In the genomic region with DNA sequence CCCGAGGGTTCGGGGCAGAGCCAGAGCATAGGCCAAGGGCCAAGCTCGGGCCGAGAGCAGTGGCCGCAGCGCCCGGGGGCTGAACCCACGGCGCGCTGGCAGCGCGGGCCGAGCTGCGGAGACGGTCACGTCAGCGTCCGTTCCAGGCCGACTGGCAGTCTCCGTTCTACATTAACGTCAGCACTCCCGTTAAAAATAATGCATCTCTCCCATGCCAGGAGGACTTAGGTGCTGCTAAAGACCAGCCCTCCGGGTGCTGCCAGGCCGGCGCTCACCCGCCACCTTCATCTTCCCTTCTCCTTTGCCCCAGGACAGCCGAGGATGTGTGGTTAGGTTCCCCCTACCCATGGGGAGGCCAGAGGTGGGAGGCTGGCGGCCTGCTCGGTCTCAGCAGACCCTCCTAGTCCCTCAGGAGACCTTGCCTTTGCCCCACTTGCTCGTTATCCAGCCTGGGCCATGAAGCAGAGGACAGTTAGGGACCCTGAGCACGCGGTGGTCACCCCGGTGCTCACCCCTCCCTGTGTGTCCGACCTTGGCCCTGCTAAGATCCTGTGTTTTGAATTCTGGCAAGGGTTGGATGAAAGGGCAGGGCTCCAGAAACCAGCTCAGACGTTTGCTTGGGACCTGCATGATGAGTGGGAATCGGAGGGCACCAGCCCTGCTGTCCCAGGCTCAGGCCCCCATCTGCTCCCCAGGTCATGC, we compare ENCODE assay signal across 8 cellular contexts. TPM values are rescaled to one million over a fixed set of nuclear protein-coding genes. Genes with fewer than 3 reads are reported as not detected.
DNase-seq lines count a peak whose midpoint lies in the region; ATAC-seq, FAIRE-seq and TF ChIP-seq lines count a peak whose summit lies in the region.

No MANE protein-coding gene starts in this region.

- H2AK5ac ChIP-seq in IMR-90 (ENCODE audit: low read depth, low read length), result peak overlapping the region; percentile 93

- H2AK9ac ChIP-seq in IMR-90 (replicated peaks; ENCODE audit: low read depth, low read length, poor library complexity), result peak overlapping the region; percentile 98

- H3K4me1 Mint-ChIP-seq in CD14-positive monocyte, result peaks cover 41% of the 10 kb centered on the region

- H3K23ac ChIP-seq in IMR-90 (ENCODE audit: low read depth, low read length), result peak overlapping the region; percentile 80

- H2BK120ac ChIP-seq in IMR-90 (ENCODE audit: low read depth, low read length), result peak overlapping the region; percentile 2; the same call in 1 of the 2 replicates

- intact Hi-C loops in CD14-positive monocyte (cut with micrococcal nuclease) (loop anchor here in 1 of 2 donors (2.0 kb wide), 1 partner anchor 24 kb away; no protein-coding TSS in a partner anchor), IMR-90 (cut with micrococcal nuclease) (no loop called here), K562 (cut with micrococcal nuclease) (no loop called here), stomach (cut with DNase I; ENCODE audit: low total_unique reads) (no loop called here)

- peaks cover 4 to 39% of the 10 kb centered on the region in 2 experiments for H3K79me1 ChIP-seq in IMR-90 (ENCODE audit: low read depth in 1 of 2, low read length in 2 of 2)

- peaks cover 0 to 2% (median 0%) of the 10 kb centered on the region in 7 donors for H3K9me3 Mint-ChIP-seq in CD14-positive monocyte

- peaks cover 29% of the 10 kb centered on the region for H3K79me2 ChIP-seq in K562 (ENCODE audit: control insufficient read depth, insufficient read depth, low read length)

- no TSS peak for BruUV-seq in IMR-90 (replicated peaks; lab: Mats Ljungman, UMichigan)
- TSS peak; percentile 57 for BruUV-seq in K562 (replicated peaks; lab: Mats Ljungman, UMichigan)

- peak overlapping the region; percentile 98 for H3K4me2 ChIP-seq in IMR-90 (ENCODE audit: low read depth, low read length)
- H3K4me2 ChIP-seq in K562 (ENCODE audit: insufficient read depth, low read length), result peak overlapping the region; percentile 88

- TF ChIP-seq POLR2A in IMR-90 (IDR thresholded peaks at IDR 0.05; ENCODE audit: low read depth, low read length) (peak; percentile 62), K562 (conservative IDR thresholded peaks at IDR 0.05) (peak; percentile 36; the same call in 1 of the 2 replicates), stomach (IDR thresholded peaks at IDR 0.05) (no peak)

- CTCF ChIA-PET in IMR-90 (lab: Yijun Ruan, JAX) (interaction anchor here (1.6 kb wide), 1 partner anchor 13 kb away, joined by 6 read pairs; no protein-coding TSS in a partner anchor), K562 (lab: Yijun Ruan, JAX; ENCODE audit: low intra/inter-chr PET ratio) (interaction anchor here (1.0 kb wide), 1 partner anchor 18 kb away, joined by 3 read pairs; no protein-coding TSS in a partner anchor)

- peaks cover 16 to 26% (median 20%) of the 10 kb centered on the region in 3 donors for H3K27me3 Mint-ChIP-seq in CD14-positive monocyte (ENCODE audit: low read depth in 3 of 3)

- peaks cover 12% of the 10 kb centered on the region; the same call in 1 of the 2 replicates for H3K9me1 ChIP-seq in IMR-90 (ENCODE audit: insufficient read depth, low read length)
- peaks cover 5% of the 10 kb centered on the region for H3K9me1 ChIP-seq in K562 (ENCODE audit: control insufficient read depth, insufficient read depth, low read length)

- peak overlapping the region; percentile 70 for H3K4ac ChIP-seq in IMR-90 (ENCODE audit: low read depth, low read length)

- H3K27me3 ChIP-seq in IMR-90 (ENCODE audit: control insufficient read depth, insufficient read depth, low read length) (no peaks in the 10 kb centered on the region), K562 (ENCODE audit: control insufficient read depth in 2 of 2, insufficient read depth in 2 of 2, low read length in 2 of 2) (no peaks in the 10 kb centered on the region), stomach (peaks cover 0 to 2% (median 0%) of the 10 kb centered on the region in 3 donors)

- peak overlapping the region; percentile 36 for H4K5ac ChIP-seq in IMR-90 (ENCODE audit: low read depth, low read length)

- H2BK5ac ChIP-seq in IMR-90 (ENCODE audit: low read depth, low read length, poor library complexity, severe bottlenecking), result peak overlapping the region; percentile 80

- H3K4me1 ChIP-seq in IMR-90 (ENCODE audit: control insufficient read depth, insufficient read depth, low read length) (peaks cover 38% of the 10 kb centered on the region), K562 (replicated peaks in 1 of 2; ENCODE audit: control insufficient read depth in 2 of 2, insufficient read depth in 2 of 2, low read length in 2 of 2) (peaks cover 27 to 70% of the 10 kb centered on the region in 2 experiments), stomach (peaks cover 34 to 67% (median 55%) of the 10 kb centered on the region in 4 donors)

- H3K4me3 Mint-ChIP-seq in CD14-positive monocyte, result peak overlapping the region; percentile 93 to 98

- H3K36me3 Mint-ChIP-seq in CD14-positive monocyte, result peaks cover 18 to 33% of the 10 kb centered on the region in 2 donors

- H4K20me1 ChIP-seq in IMR-90 (ENCODE audit: insufficient read depth, low read length) (peaks cover 11% of the 10 kb centered on the region), K562 (replicated peaks; ENCODE audit: control insufficient read depth, insufficient read depth, low read length) (no peaks in the 10 kb centered on the region; the same call in 1 of the 2 replicates)

- peak overlapping the region in 6 of 7 donors; percentile 54 to 86 (median 84) for H3K27ac Mint-ChIP-seq in CD14-positive monocyte

- H2AFZ ChIP-seq in IMR-90 (replicated peaks; ENCODE audit: low read length, poor library complexity) (peak overlapping the region; percentile 82), K562 (ENCODE audit: low read depth, low read length) (peak overlapping the region; percentile 76; the same call in 1 of the 2 replicates)

- H2BK20ac ChIP-seq in IMR-90 (ENCODE audit: low read depth, low read length), result no peak overlapping the region

- H3K9ac ChIP-seq in IMR-90 (ENCODE audit: low read depth, low read length), result peak overlapping the region; percentile 93
- peak overlapping the region; percentile 89 to 100 for H3K9ac ChIP-seq in K562 (ENCODE audit: insufficient read depth in 1 of 2, low read depth in 2 of 2, low read length in 2 of 2)

- peak overlapping the region; percentile 84 for H4K91ac ChIP-seq in IMR-90 (ENCODE audit: insufficient read depth, low read depth, low read length)

- peak overlapping the region; percentile 13; the same call in 1 of the 2 replicates for H3K18ac ChIP-seq in IMR-90 (ENCODE audit: low read depth, low read length)

- peak overlapping the region; percentile 85 for H3K14ac ChIP-seq in IMR-90 (replicated peaks; ENCODE audit: low read depth, low read length)

- H3K9me3 ChIP-seq in IMR-90 (ENCODE audit: control insufficient read depth, insufficient read depth, low read length), result no peaks in the 10 kb centered on the region
- no peaks in the 10 kb centered on the region for H3K9me3 ChIP-seq in K562 (replicated peaks; ENCODE audit: control insufficient read depth, insufficient read depth, low read depth, low read length)
- H3K9me3 ChIP-seq in stomach, result no peaks in the 10 kb centered on the region

- H3K27ac ChIP-seq in IMR-90 (ENCODE audit: insufficient read depth, low read length), result peak overlapping the region; percentile 89
- peak overlapping the region; percentile 89 for H3K27ac ChIP-seq in K562 (ENCODE audit: extremely low read depth, low read depth, low read length)
- H3K27ac ChIP-seq in stomach, result peak overlapping the region; percentile 87 to 96 (median 95)

- H3K36me3 ChIP-seq in IMR-90 (ENCODE audit: control insufficient read depth, insufficient read depth, low read length), result peaks cover 22% of the 10 kb centered on the region
- H3K36me3 ChIP-seq in K562 (ENCODE audit: control insufficient read depth, insufficient read depth, low read length), result peaks cover 29% of the 10 kb centered on the region; the same call in 2 of the 3 replicates
- peaks cover 0 to 31% (median 28%) of the 10 kb centered on the region in 4 donors for H3K36me3 ChIP-seq in stomach

- POLR2A ChIA-PET in IMR-90 (lab: Charles Lee; ENCODE audit: unreplicated experiment), result interaction anchor here (0.6 kb wide), 1 partner anchor 18 kb away, joined by 3 read pairs; no protein-coding TSS in a partner anchor
- POLR2A ChIA-PET in K562 (lab: Yijun Ruan, JAX), result interaction anchor here (0.9 to 2.0 kb wide), 6 partner anchors 12 to 44 kb away, joined by 3 to 11 read pairs (median 4); no protein-coding TSS in a partner anchor

- TF ChIP-seq RAD21 in IMR-90 (IDR thresholded peaks at IDR 0.05; ENCODE audit: low read length) (no peak), K562 (CRISPR knock-in tag; conservative IDR thresholded peaks at IDR 0.05 in 1 of 2, IDR thresholded peaks at IDR 0.05 in 1 of 2) (no peak)

- no peak overlapping the region; the same call in 2 of the 3 replicates for H2BK15ac ChIP-seq in IMR-90 (ENCODE audit: low read depth, low read length)

- in situ Hi-C loops in IMR-90 (cut with MboI; ENCODE audit: low sequenced_read_pairs) (no loop called here), K562 (cut with MboI) (no loop called here)

- no peak for DNase-seq in CD14-positive monocyte (ENCODE audit: low spot score)
- DNase-seq in IMR-90, result peak; percentile 52
- DNase-seq in K562 (ENCODE audit: extremely low read depth in 1 of 4, low spot score in 3 of 4), result peak in 1 of 4 experiments; percentile 28
- DNase-seq in iris pigment epithelial cell (ENCODE audit: low read depth), result peak; percentile 75
- no peak for DNase-seq in stomach
- DNase-seq in effector CD4-positive, alpha-beta T cell, result no peak

- TF ChIP-seq EP300 in K562 (IDR thresholded peaks at IDR 0.05; ENCODE audit: low read length) (no peak), stomach (IDR thresholded peaks at IDR 0.05) (no peak)

- 12% methylated on average over 7 of the region's 36 CpGs; no CpG with 5 or more reads in 1 of the 2 experiments for WGBS in IMR-90 (ENCODE audit: extremely low coverage in 2 of 2, insufficient read length in 1 of 2), 2 experiments
- 2% methylated on average over 35 of the region's 36 CpGs for WGBS in K562 (ENCODE audit: insufficient coverage, low coverage, missing lambda C conversion rate)
- WGBS in stomach, 5 donors, result 5 to 7% (median 6%) methylated on average over 13 to 36 of the region's 36 CpGs

- ATAC-seq in GM19035 (IDR thresholded peaks at IDR 0.05; ENCODE audit: unreplicated experiment), result peak; percentile 40
- ATAC-seq in IMR-90 (ENCODE audit: low read depth), result peak; percentile 4
- no peak for ATAC-seq in K562
- ATAC-seq in GM21381 (IDR thresholded peaks at IDR 0.05; ENCODE audit: unreplicated experiment), result no peak

- H4K8ac ChIP-seq in IMR-90 (ENCODE audit: low read depth in 2 of 2, low read length in 2 of 2), result peak overlapping the region; percentile 57 to 62

- peak overlapping the region; percentile 59 for H3K56ac ChIP-seq in IMR-90 (ENCODE audit: extremely low read depth, insufficient read depth, low read length)

- H3K4me3 ChIP-seq in IMR-90 (ENCODE audit: insufficient read depth, low read depth, low read length) (peak overlapping the region; percentile 85), K562 (peak overlapping the region; percentile 93), stomach (peak overlapping the region; percentile 70 to 91 (median 74))

- dilution Hi-C loops in IMR-90 (cut with HindIII; ENCODE audit: low sequenced_read_pairs, unreplicated experiment), result no loop called here

- FAIRE-seq in K562 (lab: Jason Lieb, UNC), result peak; percentile 48

- TF ChIP-seq CTCF in CD14-positive monocyte (IDR thresholded peaks at IDR 0.05), result no peak
- no peak for TF ChIP-seq CTCF in IMR-90 (conservative IDR thresholded peaks at IDR 0.05; ENCODE audit: low read depth, low read length)
- TF ChIP-seq CTCF in K562 (IDR thresholded peaks at IDR 0.05 in 2 of 3, conservative IDR thresholded peaks at IDR 0.05 in 1 of 3; ENCODE audit: insufficient read depth in 2 of 3, low read depth in 1 of 3, low read length in 3 of 3), result no peak
- TF ChIP-seq CTCF in stomach (IDR thresholded peaks at IDR 0.05), result no peak

RNA-seq across cellular contexts. Expression of a gene that starts 0.6 kb away (rescaled TPM):
- polyA plus RNA-seq in CD14-positive monocyte, result 10 to 100 TPM; 70.6 to 86.9 TPM
- total RNA-seq in IMR-90 (2012; rRNA removed), result 66.7 and 74.2 TPM in 2 replicates
- 135 and 155 TPM in 2 replicates for polyA plus RNA-seq in IMR-90 (2012; rRNA removed)
- polyA plus RNA-seq in IMR-90 (2012; cell fraction: cytosol; rRNA removed), result 189 TPM in 2 replicates
- 46.4 and 84.3 TPM in 2 replicates for polyA plus RNA-seq in IMR-90 (2012; cell fraction: nucleus; rRNA removed; ENCODE audit: low replicate concordance)
- 6.3 and 35.1 TPM in 2 replicates for total RNA-seq in K562 (2011; cell fraction: chromatin; rRNA removed; ENCODE audit: low replicate concordance)
- total RNA-seq in K562 (2011; cell fraction: nucleolus; rRNA removed), result 52.2 and 54.0 TPM in 2 replicates
- 26.0 and 30.7 TPM in 2 replicates for total RNA-seq in K562 (2011; cell fraction: nucleoplasm; rRNA removed)
- 192 and 226 TPM in 2 replicates for total RNA-seq in K562 (2014; rRNA removed)
- total RNA-seq in K562 (2014; rRNA removed; fragmentation: Illumina TruSeq; extraction: Trizol), result 5.0 and 6.1 TPM in 2 replicates
- 47.1 and 52.8 TPM in 2 replicates for total RNA-seq in K562 (2015; rRNA removed; fragmentation: Illumina TruSeq; extraction: Trizol)
- total RNA-seq in K562 (2021), result 80.1 and 81.9 TPM in 2 replicates
- 36.2 and 52.2 TPM in 2 replicates for polyA plus RNA-seq in K562 (2011; rRNA removed)
- polyA plus RNA-seq in K562 (2011; cell fraction: cytosol; rRNA removed), result 102 and 222 TPM in 2 replicates
- 38.8 and 51.3 TPM in 2 replicates for polyA plus RNA-seq in K562 (2011; cell fraction: nucleus; rRNA removed)
- polyA plus RNA-seq in K562 (2012), result 46.7 and 91.8 TPM in 2 replicates
- 21.1 and 55.2 TPM in 2 replicates for polyA plus RNA-seq in K562 (2014; fragmentation: Illumina TruSeq; extraction: Trizol)
- polyA plus RNA-seq in K562 (2014; fragmentation: Nextera tagmentation; extraction: Ambion mirVana), result 1 to 10 TPM in 1 of 2 experiments, under 1 TPM in 1; 0.42 to 2.2 TPM
- 138 and 214 TPM in 2 replicates for polyA plus RNA-seq in K562 (2014; rRNA removed)
- 5.7 and 7.4 TPM in 2 replicates for polyA minus RNA-seq in K562 (2011; rRNA and poly(A)+ RNA removed)
- 34.4 and 54.7 TPM in 2 replicates for polyA minus RNA-seq in K562 (2011; cell fraction: cytosol; rRNA and poly(A)+ RNA removed)
- polyA minus RNA-seq in K562 (2011; cell fraction: nucleus; rRNA and poly(A)+ RNA removed), result 15.9 and 16.8 TPM in 2 replicates
- total RNA-seq in stomach, result 100 to 1,000 TPM in 1 of 5 donors, 10 to 100 TPM in 4; 33.3 to 102 (median 76.2) TPM
- 100 to 1,000 TPM in 2 of 3 donors, 10 to 100 TPM in 1; 90.6 to 112 (median 112) TPM for polyA plus RNA-seq in stomach

RNA-seq across cellular contexts. Expression of a gene that starts 6.2 kb away (rescaled TPM):
- polyA plus RNA-seq in CD14-positive monocyte, result not detected
- 11.1 and 13.8 TPM in 2 replicates for total RNA-seq in IMR-90 (2012; rRNA removed)
- polyA plus RNA-seq in IMR-90 (2012; rRNA removed), result 86.6 and 92.3 TPM in 2 replicates
- polyA plus RNA-seq in IMR-90 (2012; cell fraction: cytosol; rRNA removed), result 42.6 and 77.4 TPM in 2 replicates
- 448 and 954 TPM in 2 replicates for polyA plus RNA-seq in IMR-90 (2012; cell fraction: nucleus; rRNA removed; ENCODE audit: low replicate concordance)
- total RNA-seq in K562 (2011; cell fraction: chromatin; rRNA removed; ENCODE audit: low replicate concordance), result 63.2 and 128 TPM in 2 replicates
- 70.9 and 80.0 TPM in 2 replicates for total RNA-seq in K562 (2011; cell fraction: nucleolus; rRNA removed)
- total RNA-seq in K562 (2011; cell fraction: nucleoplasm; rRNA removed), result 60.5 TPM in 2 replicates
- 4.5 and 5.9 TPM in 2 replicates for total RNA-seq in K562 (2014; rRNA removed)
- 1.2 and 1.3 TPM in 2 replicates for total RNA-seq in K562 (2014; rRNA removed; fragmentation: Illumina TruSeq; extraction: Trizol)
- 1.2 and 1.6 TPM in 2 replicates for total RNA-seq in K562 (2015; rRNA removed; fragmentation: Illumina TruSeq; extraction: Trizol)
- 6.9 and 7.1 TPM in 2 replicates for total RNA-seq in K562 (2021)
- polyA plus RNA-seq in K562 (2011; rRNA removed), result 8.2 and 20.0 TPM in 2 replicates
- polyA plus RNA-seq in K562 (2011; cell fraction: cytosol; rRNA removed), result 9.3 and 10.9 TPM in 2 replicates
- polyA plus RNA-seq in K562 (2011; cell fraction: nucleus; rRNA removed), result 210 and 244 TPM in 2 replicates
- 3.0 and 13.0 TPM in 2 replicates for polyA plus RNA-seq in K562 (2012)
- 4.2 and 5.5 TPM in 2 replicates for polyA plus RNA-seq in K562 (2014; fragmentation: Illumina TruSeq; extraction: Trizol)
- 1 to 10 TPM; 1.0 to 2.0 TPM for polyA plus RNA-seq in K562 (2014; fragmentation: Nextera tagmentation; extraction: Ambion mirVana)
- polyA plus RNA-seq in K562 (2014; rRNA removed), result 6.0 and 6.9 TPM in 2 replicates
- 2.7 and 4.6 TPM in 2 replicates for polyA minus RNA-seq in K562 (2011; rRNA and poly(A)+ RNA removed)
- polyA minus RNA-seq in K562 (2011; cell fraction: cytosol; rRNA and poly(A)+ RNA removed), result 3.7 and 10.0 TPM in 2 replicates
- polyA minus RNA-seq in K562 (2011; cell fraction: nucleus; rRNA and poly(A)+ RNA removed), result 15.8 and 22.8 TPM in 2 replicates
- total RNA-seq in stomach, result 100 to 1,000 TPM in 1 of 5 donors, 10 to 100 TPM in 4; 13.4 to 185 (median 30.4) TPM
- polyA plus RNA-seq in stomach, result 10 to 100 TPM; 10.2 to 38.3 (median 15.3) TPM

RNA-seq across cellular contexts. Expression of a gene that starts 25.0 kb away (rescaled TPM):
- polyA plus RNA-seq in CD14-positive monocyte (10 to 100 TPM; 31.6 to 32.2 TPM), IMR-90 (2012; rRNA removed) (67.2 and 73.7 TPM in 2 replicates), K562 (2011; rRNA removed) (116 and 117 TPM in 2 replicates), K562 (2014; fragmentation: Illumina TruSeq; extraction: Trizol) (103 and 132 TPM in 2 replicates), K562 (2014; fragmentation: Nextera tagmentation; extraction: Ambion mirVana) (10 to 100 TPM; 59.0 to 61.5 TPM), K562 (2014; rRNA removed) (122 and 154 TPM in 2 replicates), stomach (10 to 100 TPM; 30.2 to 40.2 (median 34.4) TPM)
- total RNA-seq in IMR-90 (2012; rRNA removed) (63.3 and 88.0 TPM in 2 replicates), K562 (2014; rRNA removed) (176 and 178 TPM in 2 replicates), K562 (2014; rRNA removed; fragmentation: Illumina TruSeq; extraction: Trizol) (78.8 and 107 TPM in 2 replicates), K562 (2015; rRNA removed; fragmentation: Illumina TruSeq; extraction: Trizol) (106 and 108 TPM in 2 replicates), K562 (2021) (123 and 124 TPM in 2 replicates), stomach (10 to 100 TPM in 3 of 5 donors, 1 to 10 TPM in 2; 2.3 to 22.9 (median 11.9) TPM)
- 69.1 and 93.4 TPM in 2 replicates for polyA plus RNA-seq in IMR-90 (2012; cell fraction: cytosol; rRNA removed)
- polyA plus RNA-seq in IMR-90 (2012; cell fraction: nucleus; rRNA removed; ENCODE audit: low replicate concordance), result 23.8 and 33.0 TPM in 2 replicates
- total RNA-seq in K562 (2011; cell fraction: chromatin; rRNA removed; ENCODE audit: low replicate concordance), result 58.7 and 108 TPM in 2 replicates
- total RNA-seq in K562 (2011; cell fraction: nucleolus; rRNA removed), result 59.2 and 64.4 TPM in 2 replicates
- total RNA-seq in K562 (2011; cell fraction: nucleoplasm; rRNA removed), result 61.2 and 70.4 TPM in 2 replicates
- polyA plus RNA-seq in K562 (2011; cell fraction: cytosol; rRNA removed), result 102 and 106 TPM in 2 replicates
- 107 and 113 TPM in 2 replicates for polyA plus RNA-seq in K562 (2011; cell fraction: nucleus; rRNA removed)
- polyA plus RNA-seq in K562 (2012), result 70.9 and 149 TPM in 2 replicates
- polyA minus RNA-seq in K562 (2011; rRNA and poly(A)+ RNA removed), result 48.3 and 52.8 TPM in 2 replicates
- polyA minus RNA-seq in K562 (2011; cell fraction: cytosol; rRNA and poly(A)+ RNA removed), result 20.9 and 31.3 TPM in 2 replicates
- 18.3 and 31.3 TPM in 2 replicates for polyA minus RNA-seq in K562 (2011; cell fraction: nucleus; rRNA and poly(A)+ RNA removed)

RNA-seq across cellular contexts. Expression of a gene that starts 25.2 kb away (rescaled TPM):
- polyA plus RNA-seq in CD14-positive monocyte (10 to 100 TPM; 18.7 to 20.8 TPM), IMR-90 (2012; rRNA removed) (39.1 and 39.5 TPM in 2 replicates), K562 (2011; rRNA removed) (86.0 and 95.2 TPM in 2 replicates), K562 (2014; fragmentation: Illumina TruSeq; extraction: Trizol) (68.2 and 81.3 TPM in 2 replicates), K562 (2014; fragmentation: Nextera tagmentation; extraction: Ambion mirVana) (100 to 1,000 TPM; 304 to 315 TPM), K562 (2014; rRNA removed) (120 and 135 TPM in 2 replicates), stomach (10 to 100 TPM; 10.7 to 13.3 (median 10.9) TPM)
- total RNA-seq in IMR-90 (2012; rRNA removed) (9.0 and 10.6 TPM in 2 replicates), K562 (2014; rRNA removed) (62.7 and 65.7 TPM in 2 replicates), K562 (2014; rRNA removed; fragmentation: Illumina TruSeq; extraction: Trizol) (46.3 and 53.5 TPM in 2 replicates), K562 (2015; rRNA removed; fragmentation: Illumina TruSeq; extraction: Trizol) (42.1 and 43.7 TPM in 2 replicates), K562 (2021) (86.7 and 90.9 TPM in 2 replicates), stomach (1 to 10 TPM in 3 of 5 donors, not detected in 2; 2.2 to 5.5 (median 3.6) TPM)
- 33.6 and 33.9 TPM in 2 replicates for polyA plus RNA-seq in IMR-90 (2012; cell fraction: cytosol; rRNA removed)
- polyA plus RNA-seq in IMR-90 (2012; cell fraction: nucleus; rRNA removed; ENCODE audit: low replicate concordance), result 9.4 and 11.5 TPM in 2 replicates
- 53.1 and 79.0 TPM in 2 replicates for total RNA-seq in K562 (2011; cell fraction: chromatin; rRNA removed; ENCODE audit: low replicate concordance)
- 47.2 and 48.0 TPM in 2 replicates for total RNA-seq in K562 (2011; cell fraction: nucleolus; rRNA removed)
- total RNA-seq in K562 (2011; cell fraction: nucleoplasm; rRNA removed), result 66.1 and 91.1 TPM in 2 replicates
- polyA plus RNA-seq in K562 (2011; cell fraction: cytosol; rRNA removed), result 138 TPM in 2 replicates
- 48.9 and 51.4 TPM in 2 replicates for polyA plus RNA-seq in K562 (2011; cell fraction: nucleus; rRNA removed)
- polyA plus RNA-seq in K562 (2012), result 55.3 and 115 TPM in 2 replicates
- 81.3 and 98.4 TPM in 2 replicates for polyA minus RNA-seq in K562 (2011; rRNA and poly(A)+ RNA removed)
- polyA minus RNA-seq in K562 (2011; cell fraction: cytosol; rRNA and poly(A)+ RNA removed), result 37.8 and 43.4 TPM in 2 replicates
- polyA minus RNA-seq in K562 (2011; cell fraction: nucleus; rRNA and poly(A)+ RNA removed), result 17.2 and 28.0 TPM in 2 replicates

RNA-seq across cellular contexts. Expression of a gene that starts 59.9 kb away (rescaled TPM):
- 1 to 10 TPM; 2.6 to 3.0 TPM for polyA plus RNA-seq in CD14-positive monocyte
- 3.9 and 5.7 TPM in 2 replicates for total RNA-seq in IMR-90 (2012; rRNA removed)
- polyA plus RNA-seq in IMR-90 (2012; rRNA removed), result 42.4 and 44.0 TPM in 2 replicates
- polyA plus RNA-seq in IMR-90 (2012; cell fraction: cytosol; rRNA removed), result 28.3 and 40.9 TPM in 2 replicates
- 46.6 and 124 TPM in 2 replicates for polyA plus RNA-seq in IMR-90 (2012; cell fraction: nucleus; rRNA removed; ENCODE audit: low replicate concordance)
- total RNA-seq in K562 (2011; cell fraction: chromatin; rRNA removed; ENCODE audit: low replicate concordance), result 75.3 and 210 TPM in 2 replicates
- 101 and 104 TPM in 2 replicates for total RNA-seq in K562 (2011; cell fraction: nucleolus; rRNA removed)
- total RNA-seq in K562 (2011; cell fraction: nucleoplasm; rRNA removed), result 79.9 and 94.8 TPM in 2 replicates
- 8.4 and 10.9 TPM in 2 replicates for total RNA-seq in K562 (2014; rRNA removed)
- total RNA-seq in K562 (2014; rRNA removed; fragmentation: Illumina TruSeq; extraction: Trizol), result 3.7 and 5.6 TPM in 2 replicates
- 4.4 and 7.9 TPM in 2 replicates for total RNA-seq in K562 (2015; rRNA removed; fragmentation: Illumina TruSeq; extraction: Trizol)
- total RNA-seq in K562 (2021), result 51.0 and 53.6 TPM in 2 replicates
- polyA plus RNA-seq in K562 (2011; rRNA removed), result 9.7 and 26.3 TPM in 2 replicates
- 14.6 and 15.5 TPM in 2 replicates for polyA plus RNA-seq in K562 (2011; cell fraction: cytosol; rRNA removed)
- 49.9 and 59.5 TPM in 2 replicates for polyA plus RNA-seq in K562 (2011; cell fraction: nucleus; rRNA removed)
- polyA plus RNA-seq in K562 (2012), result 44.9 and 60.8 TPM in 2 replicates
- 38.9 and 54.1 TPM in 2 replicates for polyA plus RNA-seq in K562 (2014; fragmentation: Illumina TruSeq; extraction: Trizol)
- 1 to 10 TPM in 1 of 2 experiments, under 1 TPM in 1; 0.92 to 1.0 TPM for polyA plus RNA-seq in K562 (2014; fragmentation: Nextera tagmentation; extraction: Ambion mirVana)
- polyA plus RNA-seq in K562 (2014; rRNA removed), result 18.8 and 19.1 TPM in 2 replicates
- 13.2 and 14.2 TPM in 2 replicates for polyA minus RNA-seq in K562 (2011; rRNA and poly(A)+ RNA removed)
- polyA minus RNA-seq in K562 (2011; cell fraction: cytosol; rRNA and poly(A)+ RNA removed), result 29.3 and 41.0 TPM in 2 replicates
- 20.2 and 31.7 TPM in 2 replicates for polyA minus RNA-seq in K562 (2011; cell fraction: nucleus; rRNA and poly(A)+ RNA removed)
- 10 to 100 TPM in 3 of 5 donors, 1 to 10 TPM in 1, under 1 TPM in 1; 0.58 to 73.9 (median 22.3) TPM for total RNA-seq in stomach
- polyA plus RNA-seq in stomach, result 10 to 100 TPM; 12.4 to 14.1 (median 13.3) TPM

Comparison
In these comparisons a context has a peak if more than half of its experiments do, and no peak if none do; other contexts are left out.
1. DNase-seq: peak in IMR-90 (single experiment) and iris pigment epithelial cell (single experiment); none in CD14-positive monocyte (single experiment), stomach (single experiment) and effector CD4-positive, alpha-beta T cell (single experiment).
2. ATAC-seq: peak in GM19035 (single experiment) and IMR-90 (single experiment); none in K562 (single experiment) and GM21381 (single experiment).
3. POLR2A ChIP-seq: peak in IMR-90 (single experiment) and K562 (single experiment); none in stomach (0 of 4).
4. Peak in every context shown above with its lines, with median percentiles within 50 percentile points of each other: H3K27ac ChIP-seq and H3K4me3 ChIP-seq.